14 cellular contexts compared by ENCODE assay signal in genomic region chr12:12408265-12408690, GRCh38. TPM values are rescaled to one million over a fixed set of nuclear protein-coding genes. Genes with fewer than 3 reads are reported as not detected.
DNase-seq lines count a peak whose midpoint lies in the region; ATAC-seq and TF ChIP-seq lines count a peak whose summit lies in the region.
"Had no signal": no experiment of that assay in that cellular context is flagged by ENCODE, and none has a peak within 500 bp of the region (broad histone marks: within the 10 kb centered on the region; RNA-seq: fewer than 3 reads in every experiment).

No MANE protein-coding gene starts in this region.

- H3K4me2 ChIP-seq in mesenchymal stem cell (ENCODE audit: low read length, poor library complexity, severe bottlenecking), result no peak overlapping the region

- no peak overlapping the region for H2BK5ac ChIP-seq in mesenchymal stem cell (ENCODE audit: low read depth, low read length, poor library complexity, severe bottlenecking)

- no peak overlapping the region for H3K14ac ChIP-seq in mesenchymal stem cell (ENCODE audit: low read length in 2 of 2)

- no peak overlapping the region for H2BK15ac ChIP-seq in mesenchymal stem cell (ENCODE audit: low read depth, poor library complexity, severe bottlenecking)

- peaks cover 62% of the 10 kb centered on the region for H3K36me3 Mint-ChIP-seq in activated T-cell treated with anti-CD3 and anti-CD28 coated beads, Interleukin-2, amount 50 U/mL, for 24 hours (ENCODE audit: low read depth)
- peaks cover 44% of the 10 kb centered on the region for H3K36me3 Mint-ChIP-seq in activated CD8-positive, alpha-beta T cell treated with anti-CD3 and anti-CD28 coated beads, Interleukin-2, amount 10 ng/mL, durations not matched to agents 7 days and 5 days (ENCODE audit: low read depth)

- no peak overlapping the region for H3K9ac ChIP-seq in mesenchymal stem cell (ENCODE audit: low read length)

- H3K9me3 ChIP-seq in spleen (no peaks in the 10 kb centered on the region), mesenchymal stem cell (ENCODE audit: control insufficient read depth, low read length) (no peaks in the 10 kb centered on the region), right atrium auricular region (no peaks in the 10 kb centered on the region)
- H3K9me3 ChIP-seq: upper lobe of right lung had no signal

- no peaks in the 10 kb centered on the region for H3K36me3 ChIP-seq in spleen
- peaks cover 0 to 3% of the 10 kb centered on the region in 2 experiments for H3K36me3 ChIP-seq in mesenchymal stem cell (ENCODE audit: control insufficient read depth in 1 of 2, insufficient read depth in 2 of 2, low read depth in 1 of 2, low read length in 2 of 2)
- no peaks in the 10 kb centered on the region for H3K36me3 ChIP-seq in right atrium auricular region
- H3K36me3 ChIP-seq: upper lobe of right lung had no signal

- no peak for TF ChIP-seq POLR2A in spleen (IDR thresholded peaks at IDR 0.05)

- no peak overlapping the region for H3K23ac ChIP-seq in mesenchymal stem cell (ENCODE audit: low read length in 2 of 2)

- DNase-seq in activated T-cell treated with anti-CD3 and anti-CD28 coated beads, Interleukin-2, amount 50 U/mL, for 24 hours, result no peak
- DNase-seq in activated T-cell treated with anti-CD3 and anti-CD28 coated beads, Interleukin-2, amount 50 U/mL, for 48 hours, result no peak
- no peak for DNase-seq in activated CD8-positive, alpha-beta T cell treated with anti-CD3 and anti-CD28 coated beads, Interleukin-2, amount 10 ng/mL, durations not matched to agents 7 days and 5 days
- DNase-seq in spleen (no peak), DMS79 (lab: John Stamatoyannopoulos, UW) (no peak), mesenchymal stem cell (no peak), right atrium auricular region (ENCODE audit: low spot score) (no peak)
- DNase-seq: KG1, left colon, NCI-H1694 treated with DMSO at 0.1 percent for 48 hours, NCI-H510A treated with DMSO at 0.1 percent for 48 hours, OCI-M1, upper lobe of right lung had no signal

- H3K9me3 Mint-ChIP-seq in activated T-cell treated with anti-CD3 and anti-CD28 coated beads, Interleukin-2, amount 50 U/mL, for 24 hours, result no peaks in the 10 kb centered on the region
- H3K9me3 Mint-ChIP-seq in activated CD8-positive, alpha-beta T cell treated with anti-CD3 and anti-CD28 coated beads, Interleukin-2, amount 10 ng/mL, durations not matched to agents 7 days and 5 days (ENCODE audit: insufficient read depth), result no peaks in the 10 kb centered on the region

- WGBS in spleen, 5 donors, result 21 to 49% (median 46%) methylated on average over 1 of the region's 1 CpG
- no CpG with 5 or more reads among the region's 1 CpG for WGBS in mesenchymal stem cell

- CTCF ChIA-PET in activated CD8-positive, alpha-beta T cell treated with anti-CD3 and anti-CD28 coated beads, Interleukin-2, amount 10 ng/mL, durations not matched to agents 7 days and 5 days (lab: Charles Lee), result no interaction called here

- peak overlapping the region in 5 of 8 donors; percentile 21 to 46 (median 31) for H3K27ac ChIP-seq in spleen
- H3K27ac ChIP-seq in mesenchymal stem cell (ENCODE audit: low read length, poor library complexity, severe bottlenecking), result no peak overlapping the region
- no peak overlapping the region for H3K27ac ChIP-seq in right atrium auricular region
- H3K27ac ChIP-seq: upper lobe of right lung had no signal

- no peaks in the 10 kb centered on the region for H3K27me3 ChIP-seq in spleen (replicated peaks in 1 of 7)
- no peaks in the 10 kb centered on the region for H3K27me3 ChIP-seq in mesenchymal stem cell (ENCODE audit: control insufficient read depth in 1 of 2, insufficient read depth in 1 of 2, low read length in 2 of 2)
- H3K27me3 ChIP-seq in right atrium auricular region, result no peaks in the 10 kb centered on the region
- H3K27me3 ChIP-seq: upper lobe of right lung had no signal

- POLR2A ChIA-PET in activated CD8-positive, alpha-beta T cell treated with anti-CD3 and anti-CD28 coated beads, Interleukin-2, amount 10 ng/mL, durations not matched to agents 7 days and 5 days (lab: Charles Lee), result no interaction called here

- no peaks in the 10 kb centered on the region for H3K27me3 Mint-ChIP-seq in activated T-cell treated with anti-CD3 and anti-CD28 coated beads, Interleukin-2, amount 50 U/mL, for 24 hours
- H3K27me3 Mint-ChIP-seq in activated CD8-positive, alpha-beta T cell treated with anti-CD3 and anti-CD28 coated beads, Interleukin-2, amount 10 ng/mL, durations not matched to agents 7 days and 5 days (ENCODE audit: low read depth), result no peaks in the 10 kb centered on the region

- H2BK120ac ChIP-seq in mesenchymal stem cell (ENCODE audit: low read depth, low read length), result no peak overlapping the region

- peaks cover 6% of the 10 kb centered on the region for H3K79me1 ChIP-seq in mesenchymal stem cell (replicated peaks; ENCODE audit: low read length, poor library complexity, severe bottlenecking)

- no peak overlapping the region for H2BK12ac ChIP-seq in mesenchymal stem cell (ENCODE audit: low read length in 2 of 2)

- H2AK5ac ChIP-seq in mesenchymal stem cell (ENCODE audit: low read length, severe bottlenecking), result no peak overlapping the region

- peaks cover 0 to 29% (median 14%) of the 10 kb centered on the region in 6 donors for H3K4me1 ChIP-seq in spleen
- no peaks in the 10 kb centered on the region for H3K4me1 ChIP-seq in mesenchymal stem cell (ENCODE audit: control insufficient read depth, insufficient read depth, low read depth, low read length)
- H3K4me1 ChIP-seq in right atrium auricular region, result peaks cover 0 to 5% of the 10 kb centered on the region in 2 donors

- peak; percentile 44 for ATAC-seq in HG02759 (IDR thresholded peaks at IDR 0.05; ENCODE audit: unreplicated experiment)
- ATAC-seq in activated CD8-positive, alpha-beta T cell treated with anti-CD3 and anti-CD28 coated beads, Interleukin-2, amount 10 ng/mL, durations not matched to agents 7 days and 5 days, result peak; percentile 85
- ATAC-seq: left colon, upper lobe of right lung had no signal

- H3K4ac ChIP-seq in mesenchymal stem cell (ENCODE audit: low read depth in 1 of 2, low read length in 2 of 2), result no peak overlapping the region

- no peak overlapping the region for H4K91ac ChIP-seq in mesenchymal stem cell (ENCODE audit: low read length)

- no peak overlapping the region for H3K18ac ChIP-seq in mesenchymal stem cell (ENCODE audit: low read depth in 1 of 2, low read length in 2 of 2)

- H2AFZ ChIP-seq in mesenchymal stem cell (ENCODE audit: low read depth, low read length), result no peak overlapping the region

- peak overlapping the region; percentile 75 for H3K27ac Mint-ChIP-seq in activated T-cell treated with anti-CD3 and anti-CD28 coated beads, Interleukin-2, amount 50 U/mL, for 24 hours
- H3K27ac Mint-ChIP-seq in activated CD8-positive, alpha-beta T cell treated with anti-CD3 and anti-CD28 coated beads, Interleukin-2, amount 10 ng/mL, durations not matched to agents 7 days and 5 days, result peak overlapping the region; percentile 53

- intact Hi-C loops in spleen (cut with DNase I; ENCODE audit: low total_unique reads), result no loop called here

- H3K4me1 Mint-ChIP-seq in activated T-cell treated with anti-CD3 and anti-CD28 coated beads, Interleukin-2, amount 50 U/mL, for 24 hours (ENCODE audit: low read depth), result peaks cover 41% of the 10 kb centered on the region
- peaks cover 28% of the 10 kb centered on the region for H3K4me1 Mint-ChIP-seq in activated CD8-positive, alpha-beta T cell treated with anti-CD3 and anti-CD28 coated beads, Interleukin-2, amount 10 ng/mL, durations not matched to agents 7 days and 5 days (ENCODE audit: low read depth)

- TF ChIP-seq CTCF in spleen (IDR thresholded peaks at IDR 0.05 in 8 of 11, conservative IDR thresholded peaks at IDR 0.05 in 3 of 11) (no peak), right atrium auricular region (IDR thresholded peaks at IDR 0.05) (no peak)

- no peak overlapping the region for H3K4me3 ChIP-seq in spleen
- H3K4me3 ChIP-seq in mesenchymal stem cell (ENCODE audit: insufficient read depth in 1 of 2, low read depth in 1 of 2, low read length in 2 of 2), result no peak overlapping the region
- H3K4me3 ChIP-seq in right atrium auricular region, result no peak overlapping the region
- H3K4me3 ChIP-seq: upper lobe of right lung had no signal

- H4K8ac ChIP-seq in mesenchymal stem cell (ENCODE audit: low read length), result no peak overlapping the region

- H3K4me3 Mint-ChIP-seq in activated T-cell treated with anti-CD3 and anti-CD28 coated beads, Interleukin-2, amount 50 U/mL, for 24 hours, result no peak overlapping the region
- no peak overlapping the region for H3K4me3 Mint-ChIP-seq in activated CD8-positive, alpha-beta T cell treated with anti-CD3 and anti-CD28 coated beads, Interleukin-2, amount 10 ng/mL, durations not matched to agents 7 days and 5 days

RNA-seq across cellular contexts. Expression of gene BORCS5, which starts 51.4 kb away (rescaled TPM):
- 10 to 100 TPM; 18.8 to 21.2 TPM for total RNA-seq in activated CD8-positive, alpha-beta T cell treated with anti-CD3 and anti-CD28 coated beads, Interleukin-2, amount 10 ng/mL, durations not matched to agents 7 days and 5 days
- total RNA-seq in spleen (10 to 100 TPM; 14.0 to 25.9 (median 18.6) TPM), right atrium auricular region (1 to 10 TPM; 6.2 to 8.0 TPM)
- polyA plus RNA-seq in spleen, result 1 to 10 TPM; 3.3 to 5.4 (median 3.6) TPM
- polyA plus RNA-seq in mesenchymal stem cell (2013, experiment 1 of 2), result 8.5 TPM
- 7.8 TPM for polyA plus RNA-seq in mesenchymal stem cell (2013, experiment 2 of 2)

RNA-seq across cellular contexts. Expression of gene MANSC1, which starts 58.2 kb away (rescaled TPM):
- total RNA-seq in activated CD8-positive, alpha-beta T cell treated with anti-CD3 and anti-CD28 coated beads, Interleukin-2, amount 10 ng/mL, durations not matched to agents 7 days and 5 days, result under 1 TPM in 1 of 2 experiments, not detected in 1; 0.13 TPM
- 10 to 100 TPM in 6 of 7 donors, 1 to 10 TPM in 1; 9.6 to 25.7 (median 17.9) TPM for total RNA-seq in spleen
- 1 to 10 TPM; 1.8 to 5.9 (median 2.6) TPM for polyA plus RNA-seq in spleen
- 6.2 TPM for polyA plus RNA-seq in mesenchymal stem cell (2013, experiment 1 of 2)
- polyA plus RNA-seq in mesenchymal stem cell (2013, experiment 2 of 2), result 6.5 TPM
- 10 to 100 TPM; 16.5 to 28.0 TPM for total RNA-seq in right atrium auricular region

Comparison
In these comparisons a context has a peak if more than half of its experiments do, and no peak if none do; other contexts are left out.
1. H3K27ac ChIP-seq: peak in spleen (5 of 8); none in mesenchymal stem cell (single experiment) and right atrium auricular region (0 of 2).
2. RNA of gene MANSC1, which starts 58.2 kb away (total RNA-seq): 16.5 to 28.0 TPM in right atrium auricular region and 9.6 to 25.7 TPM in spleen; 0.13 TPM in activated CD8-positive, alpha-beta T cell treated with anti-CD3 and anti-CD28 coated beads, Interleukin-2, amount 10 ng/mL, durations not matched to agents 7 days and 5 days; every median in the first group is over 4 times any median in the second.